Comparison of ENCODE assay signal across 10 cellular contexts in the genomic region with DNA sequence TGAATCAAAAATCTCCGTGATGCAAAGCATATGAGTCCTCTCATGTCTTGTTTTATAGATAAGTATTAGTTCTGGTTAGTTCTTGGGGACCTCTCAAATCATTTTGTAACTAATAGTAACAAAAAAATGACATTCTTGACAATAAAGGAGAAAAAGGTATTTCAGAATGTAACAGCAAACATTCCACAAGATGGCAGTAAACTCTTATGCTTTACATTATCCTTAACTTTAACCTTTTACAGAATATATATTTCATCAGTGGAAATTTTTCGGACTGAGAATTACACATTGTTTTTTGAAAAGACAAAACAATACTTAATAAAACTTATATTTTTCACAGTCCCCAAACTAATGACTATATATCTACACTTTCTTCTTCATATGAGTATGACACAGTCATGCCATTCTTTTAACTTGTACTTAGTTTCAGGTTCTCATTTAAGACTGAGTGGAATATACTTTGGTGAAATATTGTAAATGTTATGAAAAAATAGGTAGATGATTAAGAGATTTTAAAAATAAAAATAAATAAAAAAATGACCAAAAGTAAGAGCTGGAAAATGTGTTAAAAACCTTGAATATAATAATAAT.
DNase-seq lines count a peak whose midpoint lies in the region; ATAC-seq and TF ChIP-seq lines count a peak whose summit lies in the region.
"Had no signal": no experiment of that assay in that cellular context is flagged by ENCODE, and none has a peak within 500 bp of the region (broad histone marks: within the 10 kb centered on the region; RNA-seq: fewer than 3 reads in every experiment).

No MANE protein-coding gene starts in this region.

- CTCF ChIA-PET in HEK293T (lab: Yijun Ruan, JAX) (no interaction called here), RWPE1 (lab: Yijun Ruan, JAX) (interaction anchor here (0.6 to 1.3 kb wide), 4 partner anchors 69 to 1145 kb away, joined by 3 to 4 read pairs (median 3); no protein-coding TSS in a partner anchor)

- DNase-seq in AML-193 (lab: John Stamatoyannopoulos, UW) (peak; percentile 1 to 23), HEK293T (ENCODE audit: extremely low spot score) (peak; percentile 10), RWPE1 (ENCODE audit: low spot score) (peak; percentile 6), foreskin fibroblast (peak in 1 of 2 donors; percentile 19), midbrain (lab: John Stamatoyannopoulos, UW) (no peak), left lobe of liver (ENCODE audit: low spot score) (no peak)
- no peak for DNase-seq in effector CD8-positive, alpha-beta T cell (lab: John Stamatoyannopoulos, UW)
- DNase-seq: effector memory CD8-positive, alpha-beta T cell; Peyer's patch had no signal

- no peak overlapping the region for H3K4me3 ChIP-seq in foreskin fibroblast (ENCODE audit: low read depth in 1 of 2, low read length in 2 of 2)
- H3K4me3 ChIP-seq: Peyer's patch had no signal

- POLR2A ChIA-PET in HEK293T (lab: Yijun Ruan, JAX) = no interaction called here
- POLR2A ChIA-PET in RWPE1 (lab: Yijun Ruan, JAX; ENCODE audit: low non-redundant PET) = no interaction called here

- TF ChIP-seq CTCF in RWPE1 (conservative IDR thresholded peaks at IDR 0.05; ENCODE audit: low read depth) (peak; percentile 59), foreskin fibroblast (IDR thresholded peaks at IDR 0.05; ENCODE audit: low read depth, low read length) (peak; percentile 4)

- ATAC-seq in left lobe of liver = no peak
- ATAC-seq in GM21528 (IDR thresholded peaks at IDR 0.05; ENCODE audit: low FRiP score, unreplicated experiment) = no peak
- ATAC-seq: effector memory CD8-positive, alpha-beta T cell had no signal

- no peak overlapping the region for H3K27ac ChIP-seq in RWPE1
- H3K27ac ChIP-seq: Peyer's patch had no signal

TF ChIP-seq in HEK293T, 16 proteins besides CTCF, POLR2A, EP300 and RAD21:
- no peak for TF ChIP-seq ELF4 (IDR thresholded peaks at IDR 0.05)
- TF ChIP-seq LEF1 (IDR thresholded peaks at IDR 0.05; ENCODE audit: borderline replicate concordance) = no peak

Comparison
In these comparisons a context has a peak if more than half of its experiments do, and no peak if none do; other contexts are left out.
1. DNase-seq: peak in AML-193 (2 of 2), HEK293T (single experiment) and RWPE1 (single experiment); none in effector CD8-positive, alpha-beta T cell (single experiment), midbrain (single experiment) and left lobe of liver (single experiment).